ENCODE assay signal across 8 cellular contexts in genomic region chr17:36482611-36483504, GRCh38. TPM values are rescaled to one million over a fixed set of nuclear protein-coding genes. Genes with fewer than 3 reads are reported as not detected.
A peak's percentile ranks its signal among the peaks of the same experiment; 100 is the strongest.
DNase-seq lines count a peak whose midpoint lies in the region; ATAC-seq and TF ChIP-seq lines count a peak whose summit lies in the region.

No MANE protein-coding gene starts in this region.

- H3K4me3 Mint-ChIP-seq in glutamatergic neuron (ENCODE audit: unreplicated experiment), result peak overlapping the region; percentile 45

- peak; percentile 71 to 74 for ATAC-seq in activated naive CD4-positive, alpha-beta T cell treated with anti-CD3 and anti-CD28 coated beads, Interleukin-2, amount 50 U/mL, for 72 hours
- ATAC-seq in HG03378 (IDR thresholded peaks at IDR 0.05; ENCODE audit: unreplicated experiment), result no peak

- DNase-seq in MG63 (peak; percentile 83), SKM-1 (lab: John Stamatoyannopoulos, UW; ENCODE audit: unreplicated experiment) (peak; percentile 60), glutamatergic neuron (peak; percentile 94), occipital lobe (lab: John Stamatoyannopoulos, UW) (peak; percentile 74)
- peak; percentile 83 to 95 for DNase-seq in activated naive CD4-positive, alpha-beta T cell treated with anti-CD3 and anti-CD28 coated beads, Interleukin-2, amount 50 U/mL, for 72 hours (ENCODE audit: low spot score in 2 of 2)

- peaks cover 23% of the 10 kb centered on the region for H3K27me3 ChIP-seq in MG63
- peaks cover 0 to 3% (median 3%) of the 10 kb centered on the region in 5 donors for H3K27me3 ChIP-seq in subcutaneous abdominal adipose tissue (ENCODE audit: control insufficient read depth in 5 of 5, insufficient read depth in 4 of 5, low read length in 5 of 5)

- H3K27me3 Mint-ChIP-seq in glutamatergic neuron (ENCODE audit: unreplicated experiment), result peaks cover 13% of the 10 kb centered on the region

- H3K4me3 ChIP-seq in MG63, result no peak overlapping the region
- peak overlapping the region; percentile 59 to 68 (median 65) for H3K4me3 ChIP-seq in subcutaneous abdominal adipose tissue (ENCODE audit: low read depth in 1 of 5, low read length in 5 of 5)

- H3K36me3 ChIP-seq in MG63 (no peaks in the 10 kb centered on the region), subcutaneous abdominal adipose tissue (ENCODE audit: control insufficient read depth in 5 of 5, insufficient read depth in 5 of 5, low read length in 5 of 5) (no peaks in the 10 kb centered on the region)

- H3K36me3 Mint-ChIP-seq in activated naive CD4-positive, alpha-beta T cell treated with anti-CD3 and anti-CD28 coated beads, Interleukin-2, amount 50 U/mL, for 72 hours, result peaks cover 18 to 21% of the 10 kb centered on the region in 2 donors
- H3K36me3 Mint-ChIP-seq in glutamatergic neuron (ENCODE audit: unreplicated experiment), result peaks cover 4% of the 10 kb centered on the region

- TF ChIP-seq CTCF in GM12873 (IDR thresholded peaks at IDR 0.05; ENCODE audit: insufficient read depth, low read depth, low read length, missing control alignments) (peak; percentile 90), glutamatergic neuron (IDR thresholded peaks at IDR 0.05; ENCODE audit: partially characterized antibody, unreplicated experiment) (peak; percentile 96)

- H3K9ac ChIP-seq in subcutaneous abdominal adipose tissue (ENCODE audit: low read length in 5 of 5), result peak overlapping the region in 3 of 5 donors; percentile 58 to 68 (median 66)

- H3K9me3 Mint-ChIP-seq in activated naive CD4-positive, alpha-beta T cell treated with anti-CD3 and anti-CD28 coated beads, Interleukin-2, amount 50 U/mL, for 72 hours, result no peaks in the 10 kb centered on the region
- H3K9me3 Mint-ChIP-seq in glutamatergic neuron (ENCODE audit: unreplicated experiment), result peaks cover 7% of the 10 kb centered on the region

- H3K27ac ChIP-seq in subcutaneous abdominal adipose tissue (ENCODE audit: low read depth, low read length), result no peak overlapping the region

- H3K27ac Mint-ChIP-seq in activated naive CD4-positive, alpha-beta T cell treated with anti-CD3 and anti-CD28 coated beads, Interleukin-2, amount 50 U/mL, for 72 hours, result no peak overlapping the region
- H3K27ac Mint-ChIP-seq in glutamatergic neuron (ENCODE audit: unreplicated experiment), result peak overlapping the region; percentile 22

- peaks cover 14% of the 10 kb centered on the region for H3K4me1 Mint-ChIP-seq in glutamatergic neuron (ENCODE audit: low read depth, unreplicated experiment)

- peaks cover 1 to 36% (median 31%) of the 10 kb centered on the region in 5 donors for H3K4me1 ChIP-seq in subcutaneous abdominal adipose tissue (ENCODE audit: control insufficient read depth in 5 of 5, insufficient read depth in 5 of 5, low read length in 5 of 5)

- H3K9me3 ChIP-seq in MG63 (no peaks in the 10 kb centered on the region), subcutaneous abdominal adipose tissue (ENCODE audit: control insufficient read depth in 5 of 5, low read length in 5 of 5) (no peaks in the 10 kb centered on the region)

RNA-seq across cellular contexts. Expression of gene ZNHIT3, which starts 3.6 kb away (rescaled TPM):
- 44.9 and 60.6 TPM in 2 replicates for total RNA-seq in MG63 (2014; rRNA removed; shearing (Covaris generic); ENCODE audit: low replicate concordance)
- total RNA-seq in activated naive CD4-positive, alpha-beta T cell treated with anti-CD3 and anti-CD28 coated beads, Interleukin-2, amount 50 U/mL, for 72 hours, result 10 to 100 TPM; 47.4 to 62.3 TPM
- total RNA-seq in glutamatergic neuron (ENCODE audit: unreplicated experiment), result 101 TPM
- 44.6 TPM for total RNA-seq in occipital lobe

RNA-seq across cellular contexts. Expression of gene MYO19, which starts 51.8 kb away (rescaled TPM):
- 73.9 and 76.5 TPM in 2 replicates for total RNA-seq in MG63 (2014; rRNA removed; shearing (Covaris generic); ENCODE audit: low replicate concordance)
- total RNA-seq in activated naive CD4-positive, alpha-beta T cell treated with anti-CD3 and anti-CD28 coated beads, Interleukin-2, amount 50 U/mL, for 72 hours, result 100 to 1,000 TPM; 153 to 170 TPM
- total RNA-seq in glutamatergic neuron (ENCODE audit: unreplicated experiment) (88.4 TPM), occipital lobe (33.8 TPM)

RNA-seq across cellular contexts. Expression of gene PIGW, which starts 51.9 kb away (rescaled TPM):
- 6.6 and 7.7 TPM in 2 replicates for total RNA-seq in MG63 (2014; rRNA removed; shearing (Covaris generic); ENCODE audit: low replicate concordance)
- 10 to 100 TPM in 1 of 2 donors, 1 to 10 TPM in 1; 7.7 to 11.6 TPM for total RNA-seq in activated naive CD4-positive, alpha-beta T cell treated with anti-CD3 and anti-CD28 coated beads, Interleukin-2, amount 50 U/mL, for 72 hours
- total RNA-seq in glutamatergic neuron (ENCODE audit: unreplicated experiment) (10.6 TPM), occipital lobe (7.0 TPM)
